ENCODE assay signal across 21 cellular contexts in the genomic region with DNA sequence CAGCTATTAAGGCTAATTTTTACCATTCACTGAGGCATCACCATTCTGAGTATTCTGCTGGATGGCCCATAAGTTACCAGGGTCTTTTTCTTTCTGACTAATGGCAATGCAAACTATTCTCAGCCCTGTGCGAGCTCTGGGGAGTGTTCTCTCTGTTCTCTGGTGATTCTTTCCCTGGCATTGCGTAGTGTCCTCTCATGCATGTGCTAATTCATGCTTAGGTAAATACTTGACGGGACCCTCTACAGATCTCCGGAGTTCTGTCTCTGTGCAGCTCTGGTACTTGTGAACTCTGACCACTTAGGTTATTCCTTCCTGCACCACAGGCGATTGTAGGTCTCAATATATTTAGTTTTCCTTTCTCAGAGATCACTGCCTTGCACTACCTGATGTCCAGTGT. TPM values are rescaled to one million over a fixed set of nuclear protein-coding genes. Genes with fewer than 3 reads are reported as not detected.
DNase-seq lines count a peak whose midpoint lies in the region; ATAC-seq, FAIRE-seq and TF ChIP-seq lines count a peak whose summit lies in the region.
"Had no signal": no experiment of that assay in that cellular context is flagged by ENCODE, and none has a peak within 500 bp of the region (broad histone marks: within the 10 kb centered on the region; RNA-seq: fewer than 3 reads in every experiment).

No MANE protein-coding gene starts in this region.

- FAIRE-seq in GM12891 (lab: Jason Lieb, UNC): peak; percentile 13
- FAIRE-seq: GM18507 had no signal

- no peak overlapping the region for H3K4me2 ChIP-seq in PC-9
- H3K4me2 ChIP-seq in OCI-LY7 (ENCODE audit: low read length): no peak overlapping the region

- H3K36me3 ChIP-seq in HUES6 (ENCODE audit: control insufficient read depth, insufficient read depth, low read length) (no peaks in the 10 kb centered on the region), PC-9 (ENCODE audit: low read depth) (peaks cover 12% of the 10 kb centered on the region), lung (ENCODE audit: control insufficient read depth in 2 of 2, insufficient read depth in 2 of 2, low read length in 2 of 2) (no peaks in the 10 kb centered on the region), OCI-LY7 (ENCODE audit: insufficient read depth, low read length) (peaks cover 10% of the 10 kb centered on the region; the same call in 1 of the 2 replicates), ascending aorta (no peaks in the 10 kb centered on the region)

- H3K27me3 ChIP-seq in HUES6 (ENCODE audit: control insufficient read depth, insufficient read depth, low read length) (no peaks in the 10 kb centered on the region), PC-9 (ENCODE audit: insufficient read depth, low read depth) (no peaks in the 10 kb centered on the region), lung (ENCODE audit: control insufficient read depth, insufficient read depth) (no peaks in the 10 kb centered on the region), ascending aorta (no peaks in the 10 kb centered on the region)

- CTCF ChIA-PET in PC-9 (lab: Charles Lee) (interaction anchor here (0.5 kb wide), 1 partner anchor 256 kb away, joined by 5 read pairs; no protein-coding TSS in a partner anchor), OCI-LY7 (lab: Charles Lee; ENCODE audit: unreplicated experiment) (no interaction called here)

- DNase-seq in GM12891 (ENCODE audit: insufficient read length, low spot score): no peak
- DNase-seq in PC-9: no peak
- no peak for DNase-seq in lung (ENCODE audit: low spot score)
- no peak for DNase-seq in OCI-LY7 (ENCODE audit: low spot score)
- no peak for DNase-seq in ascending aorta (ENCODE audit: low spot score in 2 of 2)
- DNase-seq: activated B cell treated with CpG ODN at 0.5 μM for 24 hours; activated CD8-positive, alpha-beta T cell treated with anti-CD3 and anti-CD28 coated beads, Interleukin-2, amount 10 ng/mL, durations not matched to agents 7 days and 5 days; activated naive CD4-positive, alpha-beta T cell treated with anti-CD3 and anti-CD28 coated beads for 36 hours; activated T-cell treated with anti-CD3 and anti-CD28 coated beads, Interleukin-2, amount 50 U/mL, for 24 hours; aorta; CD4-positive, alpha-beta memory T cell; DND-41; Kasumi-1; NCI-H1048; OCI-M1; T-helper 2 cell had no signal

- peaks cover 26% of the 10 kb centered on the region; the same call in 1 of the 2 replicates for H3F3A ChIP-seq in PC-9 (ENCODE audit: insufficient read depth, low read depth)

- no peak overlapping the region for H2AFZ ChIP-seq in PC-9
- no peak overlapping the region for H2AFZ ChIP-seq in OCI-LY7 (ENCODE audit: low read length)

- POLR2A ChIA-PET in PC-9 (lab: Charles Lee; ENCODE audit: unreplicated experiment): no interaction called here
- POLR2A ChIA-PET in OCI-LY7 (lab: Charles Lee): interaction anchor here (0.6 to 1.1 kb wide), 6 partner anchors 9 to 549 kb away, joined by 3 to 7 read pairs (median 5); no protein-coding TSS in a partner anchor

- no peak for TF ChIP-seq CTCF in PC-9 (conservative IDR thresholded peaks at IDR 0.05)
- TF ChIP-seq CTCF in lung (IDR thresholded peaks at IDR 0.05; ENCODE audit: control extremely low read depth, extremely low read depth): no peak
- no peak for TF ChIP-seq CTCF in OCI-LY7 (conservative IDR thresholded peaks at IDR 0.05; ENCODE audit: low read length)
- TF ChIP-seq CTCF in ascending aorta (IDR thresholded peaks at IDR 0.05): no peak

- H3K79me2 ChIP-seq in PC-9 (ENCODE audit: low read depth): peaks cover 96% of the 10 kb centered on the region
- H3K79me2 ChIP-seq in OCI-LY7 (ENCODE audit: insufficient read depth, low read depth, low read length): peaks cover 85% of the 10 kb centered on the region; the same call in 1 of the 2 replicates

- H3K9ac ChIP-seq in HUES6 (ENCODE audit: low read length): no peak overlapping the region

- H3K4me3 ChIP-seq in HUES6 (ENCODE audit: low read depth, low read length) (no peak overlapping the region), PC-9 (no peak overlapping the region), lung (no peak overlapping the region), OCI-LY7 (ENCODE audit: low read depth, low read length, poor library complexity, severe bottlenecking) (no peak overlapping the region), ascending aorta (no peak overlapping the region)

- 65 to 85% methylated on average over 5 of the region's 5 CpGs for WGBS in lung, 2 donors

- H3K27ac ChIP-seq in HUES6 (ENCODE audit: low read depth, low read length) (0 out of 2 replicates have a peak overlapping the region, but pooled peaks have one; percentile 1), PC-9 (0 out of 2 replicates have a peak overlapping the region, but pooled peaks have one; percentile 5), lung (ENCODE audit: low read depth in 1 of 2, low read length in 1 of 2) (no peak overlapping the region), OCI-LY7 (ENCODE audit: low read depth, low read length, poor library complexity, severe bottlenecking) (no peak overlapping the region), ascending aorta (no peak overlapping the region)

- peaks cover 82% of the 10 kb centered on the region for H4K20me1 ChIP-seq in PC-9 (ENCODE audit: insufficient read depth)
- peaks cover 24% of the 10 kb centered on the region for H4K20me1 ChIP-seq in OCI-LY7 (ENCODE audit: insufficient read depth, low read length)

- ATAC-seq in lung (ENCODE audit: insufficient read depth, low FRiP score) (peak; percentile 58), GM21786 (IDR thresholded peaks at IDR 0.05; ENCODE audit: unreplicated experiment) (no peak)
- ATAC-seq: activated CD8-positive, alpha-beta T cell treated with anti-CD3 and anti-CD28 coated beads, Interleukin-2, amount 10 ng/mL, durations not matched to agents 7 days and 5 days; sciatic nerve; stimulated activated effector memory CD8-positive, alpha-beta T cell treated with anti-CD3 and anti-CD28 coated beads, Interleukin-12 subunit alpha, Interleukin-12 subunit beta, amount 100 ng/mL, for 72 hours had no signal

- BruUV-seq in PC-9 (replicated peaks; lab: Mats Ljungman, UMichigan) (no TSS peak), OCI-LY7 (replicated peaks; lab: Mats Ljungman, UMichigan) (no TSS peak)

- H3K4me1 ChIP-seq in HUES6 (ENCODE audit: control insufficient read depth, insufficient read depth, low read length) (peaks cover 9% of the 10 kb centered on the region), PC-9 (replicated peaks; ENCODE audit: insufficient read depth) (no peaks in the 10 kb centered on the region), lung (ENCODE audit: control insufficient read depth in 2 of 2, insufficient read depth in 2 of 2, low read length in 2 of 2) (peaks cover 5 to 18% of the 10 kb centered on the region in 2 donors), OCI-LY7 (ENCODE audit: insufficient read depth, low read length, poor library complexity, severe bottlenecking) (peaks cover 27% of the 10 kb centered on the region), ascending aorta (peaks cover 0 to 13% of the 10 kb centered on the region in 2 donors)

- H3K9me2 ChIP-seq in PC-9 (ENCODE audit: insufficient read depth) (no peaks in the 10 kb centered on the region), OCI-LY7 (ENCODE audit: insufficient read depth, low read length) (no peaks in the 10 kb centered on the region)

- intact Hi-C loops in PC-9 (cut with micrococcal nuclease; ENCODE audit: unreplicated experiment) (no loop called here), OCI-LY7 (cut with micrococcal nuclease; ENCODE audit: unreplicated experiment) (no loop called here), ascending aorta (cut with DNase I) (no loop called here)

- no peak for TF ChIP-seq POLR2A in GM12891 (IDR thresholded peaks at IDR 0.05; ENCODE audit: low read depth, low read length)

- H3K9me3 ChIP-seq in HUES6 (ENCODE audit: control insufficient read depth, insufficient read depth, low read depth, low read length): no peaks in the 10 kb centered on the region
- no peaks in the 10 kb centered on the region for H3K9me3 ChIP-seq in PC-9 (ENCODE audit: insufficient read depth, low read depth)
- no peaks in the 10 kb centered on the region for H3K9me3 ChIP-seq in lung (ENCODE audit: control insufficient read depth in 2 of 2, insufficient read depth in 1 of 2, low read length in 1 of 2)
- no peaks in the 10 kb centered on the region for H3K9me3 ChIP-seq in OCI-LY7 (ENCODE audit: low read length)
- no peaks in the 10 kb centered on the region for H3K9me3 ChIP-seq in ascending aorta

TF ChIP-seq in GM12891, 5 proteins besides CTCF, POLR2A, EP300 and RAD21:
- TF ChIP-seq SPI1 (IDR thresholded peaks at IDR 0.05; ENCODE audit: low read depth, low read length): no peak
- no peak for TF ChIP-seq POLR2AphosphoS5 (IDR thresholded peaks at IDR 0.05; ENCODE audit: low read depth, low read length)
- no peak for TF ChIP-seq POU2F2 (IDR thresholded peaks at IDR 0.05; ENCODE audit: low read depth, low read length)
- TF ChIP-seq PAX5 (IDR thresholded peaks at IDR 0.05; ENCODE audit: insufficient read depth, low read length, severe bottlenecking): no peak
- TF ChIP-seq TAF1 (IDR thresholded peaks at IDR 0.05; ENCODE audit: low read depth, low read length): no peak

RNA-seq across cellular contexts. Expression of a gene that starts 34.8 kb away (rescaled TPM):
- polyA plus RNA-seq in GM12891 (2012; ENCODE audit: low read depth, missing spikeins): 153 TPM
- total RNA-seq in PC-9 (2021) (65.6 and 102 TPM in 2 replicates), lung (100 to 1,000 TPM in 1 of 2 donors, 10 to 100 TPM in 1; 74.1 to 156 TPM), OCI-LY7 (2022) (142 and 167 TPM in 2 replicates), ascending aorta (74.6 TPM)
- polyA plus RNA-seq in lung: 10 to 100 TPM; 81.0 to 94.3 TPM
- total RNA-seq in OCI-LY7 (2014; rRNA removed; shearing (Covaris generic)): 96.7 and 126 TPM in 2 replicates

Comparison
In these comparisons a context has a peak if more than half of its experiments do, and no peak if none do; other contexts are left out.
1. H3K27ac ChIP-seq: peak in HUES6 (single experiment) and PC-9 (single experiment); none in lung (0 of 2), OCI-LY7 (single experiment) and ascending aorta (0 of 2).